In genomic region chr16:56424404-56424765, GRCh38 we compare ENCODE assay signal across 8 cellular contexts. TPM values are rescaled to one million over a fixed set of nuclear protein-coding genes. Genes with fewer than 3 reads are reported as not detected.
DNase-seq lines count a peak whose midpoint lies in the region; ATAC-seq and TF ChIP-seq lines count a peak whose summit lies in the region.

No MANE protein-coding gene starts in this region.

- dilution Hi-C loops in IMR-90 (cut with HindIII; ENCODE audit: low sequenced_read_pairs, unreplicated experiment) (no loop called here), mammary epithelial cell (cut with HindIII; ENCODE audit: low sequenced_read_pairs) (no loop called here)

- peaks cover 2 to 53% of the 10 kb centered on the region in 2 experiments; a peak in 2 of 4 replicates for H3K79me1 ChIP-seq in IMR-90 (ENCODE audit: low read depth in 1 of 2, low read length in 2 of 2)

- H3K56ac ChIP-seq in IMR-90 (ENCODE audit: extremely low read depth, insufficient read depth, low read length): 0 out of 2 replicates have a peak overlapping the region, but pooled peaks have one; percentile 1

- peak overlapping the region; percentile 84 for H3K27ac ChIP-seq in IMR-90 (ENCODE audit: insufficient read depth, low read length)
- peak overlapping the region; percentile 14 for H3K27ac ChIP-seq in mammary epithelial cell (ENCODE audit: insufficient read depth, low read depth, low read length)
- H3K27ac ChIP-seq in tibial artery: peak overlapping the region; percentile 90 to 91

- H2AK9ac ChIP-seq in IMR-90 (replicated peaks; ENCODE audit: low read depth, low read length, poor library complexity): no peak overlapping the region

- peaks cover 4% of the 10 kb centered on the region; the same call in 1 of the 2 replicates for H3K36me3 ChIP-seq in IMR-90 (ENCODE audit: control insufficient read depth, insufficient read depth, low read length)
- no peaks in the 10 kb centered on the region for H3K36me3 ChIP-seq in mammary epithelial cell (ENCODE audit: insufficient read depth, low read length)
- no peaks in the 10 kb centered on the region for H3K36me3 ChIP-seq in tibial artery

- H4K20me1 ChIP-seq in IMR-90 (ENCODE audit: insufficient read depth, low read length): peaks cover 42% of the 10 kb centered on the region
- peaks cover 3% of the 10 kb centered on the region for H4K20me1 ChIP-seq in mammary epithelial cell (ENCODE audit: insufficient read depth, low read length)

- peaks cover 17% of the 10 kb centered on the region for H3K9me1 ChIP-seq in IMR-90 (ENCODE audit: insufficient read depth, low read length)

- in situ Hi-C loops in IMR-90 (cut with MboI; ENCODE audit: low sequenced_read_pairs) (no loop called here), mammary epithelial cell (cut with MboI; ENCODE audit: low sequenced_read_pairs in 2 of 2) (no loop called here)

- H3K4me1 ChIP-seq in IMR-90 (ENCODE audit: control insufficient read depth, insufficient read depth, low read length): peaks cover 13% of the 10 kb centered on the region
- H3K4me1 ChIP-seq in mammary epithelial cell (ENCODE audit: insufficient read depth, low read length): peaks cover 24% of the 10 kb centered on the region
- peaks cover 0 to 48% (median 30%) of the 10 kb centered on the region in 4 donors for H3K4me1 ChIP-seq in tibial artery

- peak overlapping the region; percentile 12; the same call in 1 of the 2 replicates for H4K5ac ChIP-seq in IMR-90 (ENCODE audit: low read depth, low read length)

- H4K91ac ChIP-seq in IMR-90 (ENCODE audit: insufficient read depth, low read depth, low read length): peak overlapping the region; percentile 16

- H2BK120ac ChIP-seq in IMR-90 (ENCODE audit: low read depth, low read length): no peak overlapping the region

- no peak for TF ChIP-seq RAD21 in IMR-90 (IDR thresholded peaks at IDR 0.05; ENCODE audit: low read length)

- H3K18ac ChIP-seq in IMR-90 (ENCODE audit: low read depth, low read length): peak overlapping the region; percentile 14; the same call in 1 of the 2 replicates

- peak overlapping the region; percentile 34; the same call in 1 of the 2 replicates for H3K4ac ChIP-seq in IMR-90 (ENCODE audit: low read depth, low read length)

- 3% methylated on average over 6 of the region's 16 CpGs; no CpG with 5 or more reads in 1 of the 2 experiments for WGBS in IMR-90 (ENCODE audit: extremely low coverage in 2 of 2, insufficient read length in 1 of 2), 2 experiments
- 7% methylated on average over 12 of the region's 16 CpGs for WGBS in mammary epithelial cell (ENCODE audit: low coverage, missing lambda C conversion rate)
- WGBS in lower leg skin, 2 donors: 1 to 2% methylated on average over 16 of the region's 16 CpGs

- ATAC-seq in IMR-90 (ENCODE audit: low read depth) (peak; percentile 3), GM18861 (IDR thresholded peaks at IDR 0.05; ENCODE audit: unreplicated experiment) (no peak), GM21381 (IDR thresholded peaks at IDR 0.05; ENCODE audit: unreplicated experiment) (no peak)

- POLR2A ChIA-PET in AG04449 (lab: Yijun Ruan, JAX): no interaction called here
- POLR2A ChIA-PET in IMR-90 (lab: Charles Lee; ENCODE audit: unreplicated experiment): no interaction called here

- H3K4me3 ChIP-seq in AG04449 (ENCODE audit: low read depth, low read length): peak overlapping the region; percentile 73
- peak overlapping the region; percentile 93 for H3K4me3 ChIP-seq in IMR-90 (ENCODE audit: insufficient read depth, low read depth, low read length)
- peak overlapping the region; percentile 56 to 80 (median 77) for H3K4me3 ChIP-seq in mammary epithelial cell (replicated peaks in 1 of 3; ENCODE audit: insufficient read depth in 1 of 3, low read depth in 2 of 3, low read length in 3 of 3)
- H3K4me3 ChIP-seq in lower leg skin (ENCODE audit: low read depth, poor library complexity, severe bottlenecking): peak overlapping the region; percentile 97
- H3K4me3 ChIP-seq in tibial artery: peak overlapping the region; percentile 79 to 99

- H3K27me3 ChIP-seq in IMR-90 (ENCODE audit: control insufficient read depth, insufficient read depth, low read length) (no peaks in the 10 kb centered on the region), mammary epithelial cell (ENCODE audit: insufficient read depth, low read length) (no peaks in the 10 kb centered on the region), tibial artery (no peaks in the 10 kb centered on the region)

- peak overlapping the region; percentile 94 for H3K9ac ChIP-seq in IMR-90 (ENCODE audit: low read depth, low read length)
- peak overlapping the region; percentile 70 for H3K9ac ChIP-seq in mammary epithelial cell (ENCODE audit: insufficient read depth, low read length)

- peak overlapping the region; percentile 96 for H3K4me2 ChIP-seq in IMR-90 (ENCODE audit: low read depth, low read length)
- peak overlapping the region; percentile 95 for H3K4me2 ChIP-seq in mammary epithelial cell (ENCODE audit: insufficient read depth, low read depth, low read length)

- CTCF ChIA-PET in AG04449 (lab: Yijun Ruan, JAX) (interaction anchor here (0.6 to 1.6 kb wide), 3 partner anchors 8 to 17 kb away, joined by 3 read pairs; no protein-coding TSS in a partner anchor), IMR-90 (lab: Yijun Ruan, JAX) (no interaction called here), mammary epithelial cell (lab: Charles Lee; ENCODE audit: low non-redundant PET) (no interaction called here)

- BruUV-seq in IMR-90 (replicated peaks; lab: Mats Ljungman, UMichigan): no TSS peak
- no TSS peak for BruUV-seq in mammary epithelial cell (replicated peaks; lab: Mats Ljungman, UMichigan)

- peak overlapping the region; percentile 59 for H2BK5ac ChIP-seq in IMR-90 (ENCODE audit: low read depth, low read length, poor library complexity, severe bottlenecking)

- DNase-seq in AG04449 (ENCODE audit: low read depth, low spot score) (no peak), IMR-90 (no peak), mammary epithelial cell (peak; percentile 17), lower leg skin (ENCODE audit: low spot score in 2 of 2) (no peak), tibial artery (no peak), NAMALWA (ENCODE audit: low spot score) (no peak)

- H3K23ac ChIP-seq in IMR-90 (ENCODE audit: low read depth, low read length): peak overlapping the region; percentile 47

- peak overlapping the region in 1 of 2 experiments; percentile 25; a peak in 1 of 4 replicates for H4K8ac ChIP-seq in IMR-90 (ENCODE audit: low read depth in 2 of 2, low read length in 2 of 2)

- intact Hi-C loops in IMR-90 (cut with micrococcal nuclease) (loop anchor here (1.0 to 2.0 kb wide), 2 partner anchors 68 to 92 kb away; no protein-coding TSS in a partner anchor), mammary epithelial cell (cut with micrococcal nuclease) (loop anchor here (2.0 kb wide), 1 partner anchor 26 kb away; the partner anchor contains the start of genes NUDT21 and OGFOD1), lower leg skin (cut with DNase I; ENCODE audit: low total_unique reads) (no loop called here), tibial artery (cut with DNase I; ENCODE audit: low total_unique reads) (no loop called here)

- H3K9me3 ChIP-seq in IMR-90 (ENCODE audit: control insufficient read depth, insufficient read depth, low read length) (no peaks in the 10 kb centered on the region), mammary epithelial cell (replicated peaks; ENCODE audit: insufficient read depth, low read length) (no peaks in the 10 kb centered on the region), tibial artery (no peaks in the 10 kb centered on the region)

- peak overlapping the region; percentile 69 for H2AFZ ChIP-seq in IMR-90 (replicated peaks; ENCODE audit: low read length, poor library complexity)
- peak overlapping the region; percentile 19 for H2AFZ ChIP-seq in mammary epithelial cell (ENCODE audit: low read depth, low read length)

- H2BK20ac ChIP-seq in IMR-90 (ENCODE audit: low read depth, low read length): no peak overlapping the region

- peaks cover 59% of the 10 kb centered on the region for H3K79me2 ChIP-seq in mammary epithelial cell (ENCODE audit: insufficient read depth, low read length)

- no peak overlapping the region for H2BK15ac ChIP-seq in IMR-90 (ENCODE audit: low read depth, low read length)

- TF ChIP-seq CTCF in AG04449 (IDR thresholded peaks at IDR 0.05; ENCODE audit: insufficient read depth, low read length, missing control alignments) (no peak), IMR-90 (conservative IDR thresholded peaks at IDR 0.05; ENCODE audit: low read depth, low read length) (no peak), mammary epithelial cell (conservative IDR thresholded peaks at IDR 0.05 in 1 of 2, IDR thresholded peaks at IDR 0.05 in 1 of 2; ENCODE audit: extremely low read depth in 1 of 2, insufficient read depth in 1 of 2, low read depth in 1 of 2, low read length in 2 of 2) (no peak), lower leg skin (IDR thresholded peaks at IDR 0.05) (no peak), tibial artery (IDR thresholded peaks at IDR 0.05) (no peak)

- H3K14ac ChIP-seq in IMR-90 (replicated peaks; ENCODE audit: low read depth, low read length): peak overlapping the region; percentile 8

- H2AK5ac ChIP-seq in IMR-90 (ENCODE audit: low read depth, low read length): no peak overlapping the region

- TF ChIP-seq POLR2A in IMR-90 (IDR thresholded peaks at IDR 0.05; ENCODE audit: low read depth, low read length): no peak
- no peak for TF ChIP-seq POLR2A in lower leg skin (IDR thresholded peaks at IDR 0.05)

TF ChIP-seq in IMR-90, 13 proteins besides CTCF, POLR2A, EP300 and RAD21 (continues in another document):
- no peak for TF ChIP-seq CEBPB (IDR thresholded peaks at IDR 0.05; ENCODE audit: low read depth, low read length)

RNA-seq across cellular contexts. Expression of gene AMFR, which starts 1.0 kb away (rescaled TPM):
- total RNA-seq in IMR-90 (2012; rRNA removed): 215 and 216 TPM in 2 replicates
- 60.7 and 74.3 TPM in 2 replicates for polyA plus RNA-seq in IMR-90 (2012; rRNA removed)
- 79.2 and 162 TPM in 2 replicates for polyA plus RNA-seq in IMR-90 (2012; cell fraction: cytosol; rRNA removed)
- 61.8 and 76.4 TPM in 2 replicates for polyA plus RNA-seq in IMR-90 (2012; cell fraction: nucleus; rRNA removed; ENCODE audit: low replicate concordance)
- 100 to 1,000 TPM in 1 of 2 donors, 10 to 100 TPM in 1; 77.7 to 238 TPM for total RNA-seq in mammary epithelial cell
- polyA plus RNA-seq in mammary epithelial cell: 54.6 TPM
- polyA minus RNA-seq in mammary epithelial cell: 400 TPM
- 100 to 1,000 TPM in 3 of 4 donors, 10 to 100 TPM in 1; 77.3 to 149 (median 124) TPM for total RNA-seq in lower leg skin

RNA-seq across cellular contexts. Expression of gene NUDT21, which starts 26.7 kb away (rescaled TPM):
- total RNA-seq in IMR-90 (2012; rRNA removed) (165 and 166 TPM in 2 replicates), mammary epithelial cell (100 to 1,000 TPM in 1 of 2 donors, 10 to 100 TPM in 1; 57.7 to 109 TPM), lower leg skin (10 to 100 TPM; 39.9 to 98.6 (median 46.1) TPM)
- polyA plus RNA-seq in IMR-90 (2012; rRNA removed) (52.4 and 60.9 TPM in 2 replicates), mammary epithelial cell (81.6 TPM)
- 42.7 and 48.8 TPM in 2 replicates for polyA plus RNA-seq in IMR-90 (2012; cell fraction: cytosol; rRNA removed)
- polyA plus RNA-seq in IMR-90 (2012; cell fraction: nucleus; rRNA removed; ENCODE audit: low replicate concordance): 19.6 and 21.6 TPM in 2 replicates
- polyA minus RNA-seq in mammary epithelial cell: 30.3 TPM

RNA-seq across cellular contexts. Expression of gene OGFOD1, which starts 27.0 kb away (rescaled TPM):
- 102 and 103 TPM in 2 replicates for total RNA-seq in IMR-90 (2012; rRNA removed)
- 39.2 and 43.5 TPM in 2 replicates for polyA plus RNA-seq in IMR-90 (2012; rRNA removed)
- polyA plus RNA-seq in IMR-90 (2012; cell fraction: cytosol; rRNA removed): 14.4 and 24.2 TPM in 2 replicates
- 6.6 and 18.8 TPM in 2 replicates for polyA plus RNA-seq in IMR-90 (2012; cell fraction: nucleus; rRNA removed; ENCODE audit: low replicate concordance)
- 100 to 1,000 TPM in 1 of 2 donors, 10 to 100 TPM in 1; 84.3 to 110 TPM for total RNA-seq in mammary epithelial cell
- polyA plus RNA-seq in mammary epithelial cell: 69.7 TPM
- 28.9 TPM for polyA minus RNA-seq in mammary epithelial cell
- 10 to 100 TPM; 17.0 to 42.2 (median 34.6) TPM for total RNA-seq in lower leg skin

Comparison
In these comparisons a context has a peak if more than half of its experiments do, and no peak if none do; other contexts are left out.
1. H3K27ac ChIP-seq: peak in every context shown above with its lines; median percentile 90 in tibial artery; 84 in IMR-90; 14 in mammary epithelial cell.
2. intact Hi-C loops: an anchor here in IMR-90 (1.0 to 2.0 kb wide) and mammary epithelial cell (2.0 kb wide); none called in lower leg skin and tibial artery.